ENCODE assay signal across 8 cellular contexts in the genomic region with DNA sequence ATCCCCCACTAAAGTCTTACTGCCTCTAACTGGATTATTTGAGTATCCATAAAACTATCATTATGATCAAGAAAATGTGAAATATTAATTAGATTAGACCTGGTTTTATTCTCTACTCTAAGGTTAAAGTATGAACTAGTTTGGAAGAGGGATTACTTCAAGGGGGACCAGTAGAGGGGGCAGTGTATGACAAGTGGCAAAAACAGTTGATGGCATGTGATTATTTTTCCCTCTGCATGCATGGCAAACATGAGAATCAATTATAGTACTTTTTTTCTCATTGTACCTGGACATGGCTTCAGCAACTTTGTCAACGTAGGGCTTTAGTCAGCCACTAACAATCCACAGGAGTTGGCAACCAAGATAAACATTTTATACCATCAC.
DNase-seq lines count a peak whose midpoint lies in the region; ATAC-seq and TF ChIP-seq lines count a peak whose summit lies in the region.

No MANE protein-coding gene starts in this region.

- DNase-seq in fibroblast of villous mesenchyme (ENCODE audit: low read depth) (no peak), NCI-H1417 (lab: John Stamatoyannopoulos, UW) (no peak), NCI-H1436 treated with DMSO at 0.1 percent for 48 hours (lab: John Stamatoyannopoulos, UW) (no peak), dedifferentiated amniotic fluid mesenchymal stem cell (ENCODE audit: extremely low spot score) (no peak)
- no peak for DNase-seq in stimulated activated CD4-positive, alpha-beta T cell treated with anti-CD3 and anti-CD28 coated beads, Interleukin-1b, Interleukin-23, amount 100 ng/mL, for 48 hours

- no peak overlapping the region for H3K4me3 ChIP-seq in fibroblast of villous mesenchyme (ENCODE audit: low read depth, low read length)

- TF ChIP-seq CTCF in GM12874 (IDR thresholded peaks at IDR 0.05; ENCODE audit: insufficient read depth, low read depth, low read length) (peak; percentile 29; the same call in 1 of the 2 replicates), fibroblast of villous mesenchyme (IDR thresholded peaks at IDR 0.05; ENCODE audit: insufficient read depth, low read depth, low read length) (peak; percentile 10)

- peak; percentile 29 for ATAC-seq in GM21423 (IDR thresholded peaks at IDR 0.05; ENCODE audit: unreplicated experiment)
- peak; percentile 12 for ATAC-seq in HG03442 (IDR thresholded peaks at IDR 0.05; ENCODE audit: unreplicated experiment)
